11 cellular contexts compared by ENCODE assay signal in genomic region chr2:149860276-149860921, GRCh38.
DNase-seq lines count a peak whose midpoint lies in the region; ATAC-seq lines count a peak whose summit lies in the region.
"Had no signal": no experiment of that assay in that cellular context is flagged by ENCODE, and none has a peak within 500 bp of the region (broad histone marks: within the 10 kb centered on the region; RNA-seq: fewer than 3 reads in every experiment).

No MANE protein-coding gene starts in this region.

- intact Hi-C loops in right cardiac atrium (cut with DNase I): no loop called here

- H3K4me3 ChIP-seq in right cardiac atrium (ENCODE audit: low read length) (no peak overlapping the region), skeletal muscle tissue (ENCODE audit: low read length in 3 of 3) (no peak overlapping the region)
- H3K4me3 ChIP-seq: ascending aorta, hepatocyte had no signal

- H3K9me3 ChIP-seq in right cardiac atrium (ENCODE audit: control insufficient read depth, low read length) (no peaks in the 10 kb centered on the region), skeletal muscle tissue (ENCODE audit: control insufficient read depth in 3 of 3, low read length in 3 of 3) (no peaks in the 10 kb centered on the region)
- H3K9me3 ChIP-seq: ascending aorta had no signal

- H3K27ac ChIP-seq in right cardiac atrium (ENCODE audit: low read length) (no peak overlapping the region), skeletal muscle tissue (ENCODE audit: low read depth, low read length) (peak overlapping the region; percentile 45)
- H3K27ac ChIP-seq: hepatocyte had no signal

- no peaks in the 10 kb centered on the region for H3K36me3 ChIP-seq in skeletal muscle tissue (ENCODE audit: control insufficient read depth in 3 of 3, insufficient read depth in 3 of 3, low read length in 3 of 3)
- H3K36me3 ChIP-seq: ascending aorta had no signal

- H3K4me1 ChIP-seq in right cardiac atrium (ENCODE audit: control insufficient read depth, insufficient read depth, low read length): no peaks in the 10 kb centered on the region
- no peaks in the 10 kb centered on the region for H3K4me1 ChIP-seq in skeletal muscle tissue (ENCODE audit: control insufficient read depth in 3 of 3, insufficient read depth in 3 of 3, low read length in 3 of 3)
- H3K4me1 ChIP-seq: ascending aorta had no signal

- peak in 1 of 2 donors; percentile 64 for ATAC-seq in right cardiac atrium

- H3K27me3 ChIP-seq in right cardiac atrium (ENCODE audit: control insufficient read depth, insufficient read depth) (no peaks in the 10 kb centered on the region), skeletal muscle tissue (ENCODE audit: control insufficient read depth in 3 of 3, insufficient read depth in 3 of 3, low read length in 3 of 3) (no peaks in the 10 kb centered on the region)
- H3K27me3 ChIP-seq: ascending aorta, hepatocyte had no signal

- H3K9ac ChIP-seq in skeletal muscle tissue (ENCODE audit: low read depth in 1 of 3, low read length in 3 of 3): no peak overlapping the region

- WGBS in right cardiac atrium: 60% methylated on average over 3 of the region's 3 CpGs

- DNase-seq in GM04503 (ENCODE audit: low read depth): peak; percentile 85
- DNase-seq in amniotic epithelial cell (ENCODE audit: low read depth): peak; percentile 99
- DNase-seq in right cardiac atrium: peak in 2 of 3 donors; percentile 13 to 49
- DNase-seq in UCSD-AML1 (lab: John Stamatoyannopoulos, UW; ENCODE audit: unreplicated experiment): no peak
- DNase-seq in activated CD4-positive, CD25-positive, alpha-beta regulatory T cell treated with anti-CD3 and anti-CD28 coated beads, Interleukin-2, amount 50 U/mL, for 72 hours: no peak
- no peak for DNase-seq in NCI-H345 treated with DMSO at 0.1 percent for 48 hours (lab: John Stamatoyannopoulos, UW; ENCODE audit: unreplicated experiment)
- DNase-seq in SKM-1 (lab: John Stamatoyannopoulos, UW; ENCODE audit: unreplicated experiment): no peak
- DNase-seq: NCI-H1694 treated with DMSO at 0.1 percent for 48 hours had no signal

Comparison
In these comparisons a context has a peak if more than half of its experiments do, and no peak if none do; other contexts are left out.
1. DNase-seq: peak in GM04503 (single experiment), amniotic epithelial cell (single experiment) and right cardiac atrium (2 of 3); none in UCSD-AML1 (single experiment), activated CD4-positive, CD25-positive, alpha-beta regulatory T cell treated with anti-CD3 and anti-CD28 coated beads, Interleukin-2, amount 50 U/mL, for 72 hours (single experiment), NCI-H345 treated with DMSO at 0.1 percent for 48 hours (single experiment) and SKM-1 (single experiment).